ENCODE assay signal across 15 cellular contexts in the genomic region with DNA sequence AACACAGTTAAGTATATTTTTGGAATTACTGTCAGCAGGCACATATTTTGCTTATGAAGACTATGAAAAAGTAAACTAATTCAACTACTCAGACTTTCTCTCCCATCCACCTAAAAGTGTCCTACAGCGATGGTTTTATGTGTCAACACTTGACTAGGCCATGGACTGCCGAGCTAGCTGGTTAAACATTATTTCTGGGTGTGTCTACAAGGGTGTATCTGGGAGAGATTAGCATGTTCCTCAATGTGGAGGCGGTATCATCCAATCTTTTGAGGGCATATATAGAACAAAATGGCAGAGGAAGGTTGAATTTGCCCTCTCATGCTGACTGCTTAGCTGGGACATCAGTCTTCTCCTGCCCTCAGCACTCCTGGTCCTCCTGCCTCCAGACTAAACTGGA.
"Had no signal": no experiment of that assay in that cellular context is flagged by ENCODE, and none has a peak within 500 bp of the region (broad histone marks: within the 10 kb centered on the region; RNA-seq: fewer than 3 reads in every experiment).

No MANE protein-coding gene starts in this region.

- FAIRE-seq: bronchial epithelial cell had no signal

- H3K4me1 ChIP-seq: prostate gland, tibial nerve had no signal

- H3K27me3 ChIP-seq: tibial nerve had no signal

- DNase-seq: activated CD4-positive, alpha-beta memory T cell treated with anti-CD3 and anti-CD28 coated beads for 36 hours; activated T-cell treated with anti-CD3 and anti-CD28 coated beads for 4 hours; cerebellar nuclear complex; dermis blood vessel endothelial cell; effector memory CD4-positive, alpha-beta T cell; left cardiac atrium; right cardiac atrium; stimulated activated CD4-positive, alpha-beta T cell treated with anti-CD3 and anti-CD28 coated beads, Interleukin-15, amount 100 ng/mL, for 24 hours; stimulated activated CD4-positive, alpha-beta T cell treated with anti-CD3 and anti-CD28 coated beads, Interleukin-2, amount 100 ng/mL, for 48 hours; T-helper 2 cell; WERI-Rb-1 had no signal

- ATAC-seq: left cardiac atrium, right cardiac atrium had no signal

- H3K9me3 ChIP-seq: prostate gland, tibial nerve had no signal

- H3K4me3 ChIP-seq: prostate gland, skin epidermis, tibial nerve had no signal

- H3K36me3 ChIP-seq: prostate gland, tibial nerve, WERI-Rb-1 had no signal

- H3K27ac ChIP-seq: prostate gland, skin epidermis, tibial nerve, WERI-Rb-1 had no signal
